In genomic region chr2:12008425-12009061, GRCh38 we compare ENCODE assay signal across 1 cellular context.
TF ChIP-seq lines count a peak whose summit lies in the region.

No MANE protein-coding gene starts in this region.

TF ChIP-seq in GM12878, 131 proteins besides CTCF, POLR2A, EP300 and RAD21 (continued from another document and continues in another):
- TF ChIP-seq ZBTB11 (CRISPR knock-in tag; IDR thresholded peaks at IDR 0.05) (no peak), ZBTB33 (IDR thresholded peaks at IDR 0.05) (no peak), CUX1 (IDR thresholded peaks at IDR 0.05; ENCODE audit: insufficient replicate concordance, low read depth, low read length) (peak; percentile 62), HSF1 (IDR thresholded peaks at IDR 0.05; ENCODE audit: low read depth, low read length) (no peak), USF2 (IDR thresholded peaks at IDR 0.05; ENCODE audit: borderline replicate concordance, low read depth, low read length) (no peak), ZBTB40 (IDR thresholded peaks at IDR 0.05; ENCODE audit: borderline replicate concordance) (no peak), MTA2 (IDR thresholded peaks at IDR 0.05; ENCODE audit: low read depth) (peak; percentile 93), JUNB (IDR thresholded peaks at IDR 0.05) (peak; percentile 95), CHD4 (IDR thresholded peaks at IDR 0.05) (no peak), ZSCAN29 (IDR thresholded peaks at IDR 0.05) (no peak), MEF2A (IDR thresholded peaks at IDR 0.05; ENCODE audit: insufficient read depth, low read depth, low read length) (peak; percentile 50; the same call in 1 of the 2 replicates), TCF7 (IDR thresholded peaks at IDR 0.05; ENCODE audit: borderline replicate concordance) (peak; percentile 75), NR2C1 (IDR thresholded peaks at IDR 0.05) (no peak), RELB (IDR thresholded peaks at IDR 0.05; ENCODE audit: low read depth) (peak; percentile 79; the same call in 1 of the 2 replicates), ATF3 (IDR thresholded peaks at IDR 0.05; ENCODE audit: borderline replicate concordance, extremely low read depth, low read depth, low read length) (no peak), STAT3 (IDR thresholded peaks at IDR 0.05; ENCODE audit: low read depth, low read length) (no peak), USF1 (IDR thresholded peaks at IDR 0.05; ENCODE audit: borderline replicate concordance, extremely low read length, insufficient read depth, low read depth, low read length) (no peak), PML (IDR thresholded peaks at IDR 0.05; ENCODE audit: low read length) (no peak), MXI1 (IDR thresholded peaks at IDR 0.05; ENCODE audit: low read depth, low read length) (0 out of 2 replicates have a peak, but pooled peaks have one; percentile 30), SIN3A (IDR thresholded peaks at IDR 0.05; ENCODE audit: low read depth, low read length) (no peak), PBX3 (IDR thresholded peaks at IDR 0.05; ENCODE audit: insufficient replicate concordance, low read depth, low read length) (no peak), ZZZ3 (IDR thresholded peaks at IDR 0.05; ENCODE audit: control insufficient read depth, insufficient read length, low read depth) (no peak), MYB (IDR thresholded peaks at IDR 0.05; ENCODE audit: borderline replicate concordance, low read depth, low read length) (no peak), RELA (IDR thresholded peaks at IDR 0.05; ENCODE audit: borderline replicate concordance, partially characterized antibody) (no peak), IKZF1 (conservative IDR thresholded peaks at IDR 0.05) (peak; percentile 74), KAT2A (conservative IDR thresholded peaks at IDR 0.05; ENCODE audit: control insufficient read depth, low read depth, low read length) (no peak), HCFC1 (IDR thresholded peaks at IDR 0.05; ENCODE audit: low read length) (no peak), IKZF2 (IDR thresholded peaks at IDR 0.05) (peak; percentile 77 to 79), RCOR1 (conservative IDR thresholded peaks at IDR 0.05; ENCODE audit: low read depth, low read length) (no peak), SUZ12 (IDR thresholded peaks at IDR 0.05; ENCODE audit: unreplicated experiment) (no peak), IRF4 (IDR thresholded peaks at IDR 0.05; ENCODE audit: low read depth, low read length) (peak; percentile 96), CHD1 (IDR thresholded peaks at IDR 0.05; ENCODE audit: low read depth, low read length) (no peak), ESRRA (IDR thresholded peaks at IDR 0.05; ENCODE audit: low read length) (no peak)
